Comparison of ENCODE assay signal across 27 cellular contexts in the genomic region with DNA sequence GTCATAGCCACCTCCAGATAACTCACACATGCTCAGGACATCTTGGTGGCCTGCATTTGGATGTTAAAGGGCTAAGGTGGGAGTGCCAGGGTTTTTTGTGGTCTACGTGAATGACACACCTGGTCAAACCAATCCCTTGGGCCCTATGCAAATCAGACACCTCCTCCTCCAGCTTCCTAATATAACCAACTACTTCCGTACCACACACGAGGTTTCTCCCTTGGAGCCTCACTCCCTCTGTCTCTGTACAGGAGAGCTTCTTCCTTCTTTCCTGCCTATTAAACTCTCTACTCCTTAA. TPM values are rescaled to one million over a fixed set of nuclear protein-coding genes. Genes with fewer than 3 reads are reported as not detected.
"Had no signal": no experiment of that assay in that cellular context is flagged by ENCODE, and none has a peak within 500 bp of the region (broad histone marks: within the 10 kb centered on the region; RNA-seq: fewer than 3 reads in every experiment).

No MANE protein-coding gene starts in this region.

- H3K36me3 ChIP-seq: heart left ventricle, left ventricle myocardium inferior, neural progenitor cell, right lobe of liver, tibial artery had no signal

- H3K27ac ChIP-seq: heart left ventricle, left ventricle myocardium inferior, neural progenitor cell, right lobe of liver, skin epidermis, tibial artery had no signal

- H3K9me3 ChIP-seq: heart left ventricle, left ventricle myocardium inferior, right lobe of liver, tibial artery had no signal

- ATAC-seq: activated T-cell treated with anti-CD3 and anti-CD28 coated beads, Interleukin-2, amount 50 U/mL, for 72 hours; heart left ventricle; naive thymus-derived CD8-positive, alpha-beta T cell had no signal

- H3K4me3 ChIP-seq: heart left ventricle, left ventricle myocardium inferior, neural progenitor cell, right lobe of liver, skin epidermis, tibial artery had no signal

- DNase-seq: activated CD4-positive, alpha-beta memory T cell treated with anti-CD3 and anti-CD28 coated beads, Interleukin-2, amount 10 ng/mL, durations not matched to agents 7 days and 5 days; activated effector memory CD4-positive, alpha-beta T cell treated with Interleukin-2 at 50 U/mL for 16 hours; activated naive CD8-positive, alpha-beta T cell treated with anti-CD3 and anti-CD28 coated beads, Interleukin-2, amount 10 ng/mL, durations not matched to agents 7 days and 5 days; activated T-cell treated with anti-CD3 and anti-CD28 coated beads, Interleukin-2, amount 50 U/mL, for 72 hours; amniotic stem cell; cerebellar nuclear complex; cortex of kidney; heart left ventricle; immature natural killer cell; left ventricle myocardium inferior; right lobe of liver; stimulated activated CD4-positive, alpha-beta T cell treated with anti-CD3 and anti-CD28 coated beads, Interleukin-1b, Interleukin-23, amount 100 ng/mL, for 48 hours; T1000; tibial artery had no signal

- H3K4me1 ChIP-seq: left ventricle myocardium inferior, right lobe of liver, tibial artery had no signal

- H3K27me3 ChIP-seq: neural progenitor cell, right lobe of liver had no signal

- H3K4me2 ChIP-seq: neural progenitor cell had no signal

- H3K9ac ChIP-seq: neural progenitor cell had no signal

- FAIRE-seq: bronchial epithelial cell, endometrium had no signal

RNA-seq across cellular contexts. Expression of a gene that starts 19.6 kb away (rescaled TPM):
- total RNA-seq: activated CD4-positive, alpha-beta memory T cell treated with anti-CD3 and anti-CD28 coated beads, Interleukin-2, amount 10 ng/mL, durations not matched to agents 7 days and 5 days; activated CD4-positive, alpha-beta T cell treated with anti-CD3 and anti-CD28 coated beads, Interleukin-2, amount 10 ng/mL, durations not matched to agents 24 days and 14 days; activated naive CD4-positive, alpha-beta T cell treated with anti-CD3 and anti-CD28 coated beads for 36 hours; activated naive CD8-positive, alpha-beta T cell treated with anti-CD3 and anti-CD28 coated beads, Interleukin-2, amount 10 ng/mL, durations not matched to agents 7 days and 5 days; activated T-cell treated with anti-CD3 and anti-CD28 coated beads, Interleukin-2, amount 50 U/mL, for 72 hours; bronchial epithelial cell; epithelial cell of proximal tubule; fibroblast of villous mesenchyme; heart left ventricle; left ventricle myocardium inferior; lung microvascular endothelial cell; mesothelial cell of epicardium; naive thymus-derived CD8-positive, alpha-beta T cell; omental fat pad; right lobe of liver; ureter had no signal
- polyA plus RNA-seq: heart left ventricle; immature natural killer cell; naive thymus-derived CD8-positive, alpha-beta T cell had no signal

RNA-seq across cellular contexts. Expression of a gene that starts 49.4 kb away (rescaled TPM):
- total RNA-seq: activated CD4-positive, alpha-beta memory T cell treated with anti-CD3 and anti-CD28 coated beads, Interleukin-2, amount 10 ng/mL, durations not matched to agents 7 days and 5 days; activated CD4-positive, alpha-beta T cell treated with anti-CD3 and anti-CD28 coated beads, Interleukin-2, amount 10 ng/mL, durations not matched to agents 24 days and 14 days; activated naive CD4-positive, alpha-beta T cell treated with anti-CD3 and anti-CD28 coated beads for 36 hours; activated naive CD8-positive, alpha-beta T cell treated with anti-CD3 and anti-CD28 coated beads, Interleukin-2, amount 10 ng/mL, durations not matched to agents 7 days and 5 days; activated T-cell treated with anti-CD3 and anti-CD28 coated beads, Interleukin-2, amount 50 U/mL, for 72 hours; bronchial epithelial cell; epithelial cell of proximal tubule; fibroblast of villous mesenchyme; heart left ventricle; mesothelial cell of epicardium; naive thymus-derived CD8-positive, alpha-beta T cell; omental fat pad; right lobe of liver; ureter had no signal
- polyA plus RNA-seq: immature natural killer cell; naive thymus-derived CD8-positive, alpha-beta T cell had no signal
